7 cellular contexts compared by ENCODE assay signal in the genomic region with DNA sequence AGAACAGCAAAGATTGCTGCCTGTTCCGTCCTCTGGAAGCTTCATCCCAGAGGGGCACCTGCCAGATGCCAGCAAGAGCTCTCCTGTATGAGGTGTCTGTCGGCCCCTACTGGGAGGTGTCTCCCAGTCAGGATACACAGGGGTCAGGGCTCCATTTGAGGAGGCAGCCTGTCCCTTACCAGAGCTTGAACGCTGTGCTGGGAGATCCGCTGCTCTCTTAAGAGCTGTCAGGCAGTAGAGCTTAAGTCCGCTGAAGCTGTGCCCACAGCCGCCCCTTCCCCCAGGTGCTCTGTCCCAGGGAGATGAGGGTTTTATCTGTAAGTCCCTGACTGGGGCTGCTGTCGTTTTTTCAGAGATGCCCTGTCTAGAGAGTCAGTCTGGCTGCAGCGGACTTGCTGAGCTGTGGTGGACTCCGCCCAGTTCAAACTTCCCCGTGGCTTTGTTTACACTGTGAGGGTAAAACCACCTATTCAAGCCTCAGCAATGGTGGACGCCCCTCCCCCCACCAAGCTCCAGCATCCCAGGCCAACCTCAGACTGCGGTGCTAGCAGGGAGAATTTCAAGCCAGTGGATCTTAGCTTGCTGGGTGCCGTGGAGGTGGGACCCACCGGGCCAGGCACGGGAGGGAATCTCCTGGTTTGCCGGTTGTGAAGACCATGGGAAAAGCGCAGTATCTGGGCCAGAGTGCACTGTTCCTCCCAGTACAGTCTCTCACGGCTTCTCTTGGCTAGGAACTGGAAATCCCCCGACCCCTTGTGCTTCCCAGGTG.
DNase-seq lines count a peak whose midpoint lies in the region; ATAC-seq and TF ChIP-seq lines count a peak whose summit lies in the region.
"Not testable (repeated sequence)": the region's sequence is repeated elsewhere in the genome, so short reads cannot be mapped to it uniquely, and the experiment has no call there.

No MANE protein-coding gene starts in this region.

- H3K27me3 ChIP-seq in GM23338 (ENCODE audit: insufficient read depth); mesendoderm (ENCODE audit: insufficient read depth, low read length, poor library complexity): not testable (repeated sequence)

- ATAC-seq in GM23338: peak; percentile 74

- peak in 1 of 2 experiments; percentile 26; a peak in 1 of 4 replicates for TF ChIP-seq CTCF in GM23338 (conservative IDR thresholded peaks at IDR 0.05; ENCODE audit: low read depth in 2 of 2)

- H3K9me2 ChIP-seq in GM23338 (ENCODE audit: insufficient read depth): not testable (repeated sequence)

- peak overlapping the region; percentile 15 for H3K4me2 ChIP-seq in GM23338
- H3K4me2 ChIP-seq in mesendoderm (ENCODE audit: low read length): not testable (repeated sequence)

- not testable (repeated sequence) for H2BK120ac ChIP-seq in mesendoderm (ENCODE audit: low read depth, low read length)

- DNase-seq in GM23338 (ENCODE audit: low spot score) (peak; percentile 71), NCI-H510A treated with DMSO at 0.1 percent for 48 hours (lab: John Stamatoyannopoulos, UW) (peak; percentile 19), UCSD-AML1 (lab: John Stamatoyannopoulos, UW; ENCODE audit: unreplicated experiment) (peak; percentile 8), ecto neural progenitor cell (ENCODE audit: low spot score) (peak; percentile 78), iris pigment epithelial cell (ENCODE audit: low read depth) (peak; percentile 17), mesendoderm (peak; percentile 47), renal cortical epithelial cell (ENCODE audit: low read depth) (peak; percentile 23)

- not testable (repeated sequence) for H4K20me1 ChIP-seq in GM23338 (replicated peaks; ENCODE audit: insufficient read depth)

- not testable (repeated sequence) for H2AK5ac ChIP-seq in mesendoderm (ENCODE audit: low read length)

- H3K79me2 ChIP-seq in GM23338 (replicated peaks; ENCODE audit: insufficient read depth); mesendoderm (ENCODE audit: control insufficient read depth, insufficient read depth, low read length): not testable (repeated sequence)

- H3K27ac ChIP-seq in GM23338 (ENCODE audit: low read depth): peak overlapping the region; percentile 72
- H3K27ac ChIP-seq in mesendoderm (ENCODE audit: low read depth, low read length): not testable (repeated sequence)

- H3K4me1 ChIP-seq in GM23338 (ENCODE audit: insufficient read depth): peaks cover 22% of the 10 kb centered on the region
- H3K4me1 ChIP-seq in mesendoderm (ENCODE audit: control insufficient read depth, low read depth, low read length): not testable (repeated sequence)

- H3K36me3 Mint-ChIP-seq in GM23338 (ENCODE audit: low read depth): not testable (repeated sequence)

- H2AFZ ChIP-seq in GM23338: peak overlapping the region; percentile 0

- peak overlapping the region; percentile 92 for H3K27ac Mint-ChIP-seq in GM23338

- not testable (repeated sequence) for H3K36me3 ChIP-seq in GM23338 (ENCODE audit: insufficient read depth); mesendoderm (ENCODE audit: control insufficient read depth, insufficient read depth, low read length)

- peak overlapping the region; percentile 34 for H3K56ac ChIP-seq in mesendoderm (ENCODE audit: low read length)

- H3K9me3 Mint-ChIP-seq in GM23338: not testable (repeated sequence)

- WGBS in mesendoderm (ENCODE audit: extremely low coverage, insufficient coverage, low lambda C conversion rate): no CpG with 5 or more reads among the region's 19 CpGs

- not testable (repeated sequence) for H2BK5ac ChIP-seq in mesendoderm (ENCODE audit: low read length)

- H3K27me3 Mint-ChIP-seq in GM23338 (ENCODE audit: insufficient read depth, low read depth, poor library complexity): not testable (repeated sequence)

- peak overlapping the region; percentile 70 for H3K18ac ChIP-seq in mesendoderm (ENCODE audit: low read length)

- not testable (repeated sequence) for H3K9ac ChIP-seq in mesendoderm (ENCODE audit: low read length)

- not testable (repeated sequence) for H2BK15ac ChIP-seq in mesendoderm (replicated peaks; ENCODE audit: low read depth)

- not testable (repeated sequence) for H3K4me3 ChIP-seq in GM23338; mesendoderm (ENCODE audit: low read length)

- not testable (repeated sequence) for H4K5ac ChIP-seq in mesendoderm (ENCODE audit: low read length)

- H3F3A ChIP-seq in GM23338 (replicated peaks; ENCODE audit: low read depth): not testable (repeated sequence)

- H4K8ac ChIP-seq in mesendoderm (ENCODE audit: low read depth, low read length): not testable (repeated sequence)

- H3K23ac ChIP-seq in mesendoderm (ENCODE audit: low read length): not testable (repeated sequence)

- H3K79me1 ChIP-seq in mesendoderm (ENCODE audit: low read length): not testable (repeated sequence)

- peaks cover 34% of the 10 kb centered on the region for H3K4me1 Mint-ChIP-seq in GM23338

- H3K4ac ChIP-seq in mesendoderm (ENCODE audit: low read depth, low read length): not testable (repeated sequence)

- H3K4me3 Mint-ChIP-seq in GM23338: not testable (repeated sequence)

TF ChIP-seq in GM23338, 12 proteins besides CTCF, POLR2A, EP300 and RAD21:
- TF ChIP-seq POLR2AphosphoS5 (IDR thresholded peaks at IDR 0.05; ENCODE audit: low read depth): peak; percentile 37; the same call in 1 of the 2 replicates

Comparison
In these comparisons a context has a peak if more than half of its experiments do, and no peak if none do; other contexts are left out.
1. DNase-seq: peak in every context shown above with its lines; median percentile 78 in ecto neural progenitor cell; 71 in GM23338; 47 in mesendoderm; 23 in renal cortical epithelial cell; 19 in NCI-H510A treated with DMSO at 0.1 percent for 48 hours; 17 in iris pigment epithelial cell; 8 in UCSD-AML1.